ENCODE assay signal across 8 cellular contexts in the genomic region with DNA sequence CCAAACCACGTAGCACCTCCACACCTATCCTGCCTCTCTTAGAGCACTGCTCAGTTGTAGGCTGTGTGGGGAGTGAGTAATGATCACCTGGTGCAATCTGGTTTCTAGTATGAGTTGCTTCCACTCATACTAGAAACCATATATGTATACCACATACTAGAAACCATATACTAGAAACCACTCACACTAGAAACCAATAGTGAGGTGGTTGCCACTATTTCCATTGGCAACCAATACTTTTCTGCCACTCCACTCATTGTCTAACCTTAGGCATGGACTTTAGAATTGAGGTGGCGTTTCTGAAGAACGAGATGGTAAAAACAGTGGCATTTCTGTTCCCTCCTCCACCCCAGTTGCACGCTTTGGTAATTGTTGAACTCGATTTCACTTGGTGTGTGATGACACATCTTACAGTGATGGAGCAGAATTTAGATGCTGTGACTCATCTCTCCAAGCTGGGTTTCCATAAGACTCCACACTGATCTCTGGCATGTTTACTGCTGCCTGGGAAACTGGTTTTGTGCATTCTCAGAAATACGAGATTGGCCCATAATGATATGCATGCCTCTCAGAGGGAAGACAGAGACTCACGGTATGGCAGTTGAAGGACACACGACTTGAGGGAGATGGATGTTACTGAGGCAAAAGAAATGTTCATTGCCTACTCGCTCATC.
DNase-seq lines count a peak whose midpoint lies in the region; ATAC-seq and TF ChIP-seq lines count a peak whose summit lies in the region.

No MANE protein-coding gene starts in this region.

- H3K36me3 ChIP-seq in prostate gland, result no peaks in the 10 kb centered on the region

- no peaks in the 10 kb centered on the region for H3K9me3 ChIP-seq in prostate gland

- no peak for TF ChIP-seq POLR2A in prostate gland (IDR thresholded peaks at IDR 0.05)

- 72% methylated on average over 9 of the region's 9 CpGs for WGBS in prostate gland

- TF ChIP-seq CTCF in prostate gland (IDR thresholded peaks at IDR 0.05), result no peak

- no peaks in the 10 kb centered on the region for H3K27me3 ChIP-seq in prostate gland (replicated peaks; ENCODE audit: insufficient read depth)

- H3K27ac ChIP-seq in prostate gland, result no peak overlapping the region

- peak; percentile 41 for DNase-seq in stimulated activated CD4-positive, alpha-beta T cell treated with anti-CD3 and anti-CD28 coated beads, Interleukin-1b, Interleukin-23, amount 100 ng/mL, for 48 hours
- no peak for DNase-seq in stimulated activated CD4-positive, alpha-beta T cell treated with anti-CD3 and anti-CD28 coated beads, Interleukin-4, amount 100 ng/mL, for 1 hour
- DNase-seq in SW480 (ENCODE audit: low spot score) (peak; percentile 70), myocyte (ENCODE audit: low read depth) (peak; percentile 90), GDM1 (lab: John Stamatoyannopoulos, UW) (no peak), NCI-H446 treated with DMSO at 0.1 percent for 48 hours (lab: John Stamatoyannopoulos, UW) (no peak), prostate gland (ENCODE audit: low spot score) (no peak)

- intact Hi-C loops in prostate gland (cut with DNase I), result no loop called here

- ATAC-seq in HG02970 (IDR thresholded peaks at IDR 0.05; ENCODE audit: low FRiP score, unreplicated experiment), result peak; percentile 84

- H3K4me3 ChIP-seq in prostate gland, result no peak overlapping the region

- H3K4me1 ChIP-seq in prostate gland (replicated peaks), result no peaks in the 10 kb centered on the region

Comparison
In these comparisons a context has a peak if more than half of its experiments do, and no peak if none do; other contexts are left out.
1. DNase-seq: peak in stimulated activated CD4-positive, alpha-beta T cell treated with anti-CD3 and anti-CD28 coated beads, Interleukin-1b, Interleukin-23, amount 100 ng/mL, for 48 hours (single experiment), SW480 (single experiment) and myocyte (single experiment); none in stimulated activated CD4-positive, alpha-beta T cell treated with anti-CD3 and anti-CD28 coated beads, Interleukin-4, amount 100 ng/mL, for 1 hour (single experiment), GDM1 (single experiment), NCI-H446 treated with DMSO at 0.1 percent for 48 hours (single experiment) and prostate gland (single experiment).